In the genomic region with DNA sequence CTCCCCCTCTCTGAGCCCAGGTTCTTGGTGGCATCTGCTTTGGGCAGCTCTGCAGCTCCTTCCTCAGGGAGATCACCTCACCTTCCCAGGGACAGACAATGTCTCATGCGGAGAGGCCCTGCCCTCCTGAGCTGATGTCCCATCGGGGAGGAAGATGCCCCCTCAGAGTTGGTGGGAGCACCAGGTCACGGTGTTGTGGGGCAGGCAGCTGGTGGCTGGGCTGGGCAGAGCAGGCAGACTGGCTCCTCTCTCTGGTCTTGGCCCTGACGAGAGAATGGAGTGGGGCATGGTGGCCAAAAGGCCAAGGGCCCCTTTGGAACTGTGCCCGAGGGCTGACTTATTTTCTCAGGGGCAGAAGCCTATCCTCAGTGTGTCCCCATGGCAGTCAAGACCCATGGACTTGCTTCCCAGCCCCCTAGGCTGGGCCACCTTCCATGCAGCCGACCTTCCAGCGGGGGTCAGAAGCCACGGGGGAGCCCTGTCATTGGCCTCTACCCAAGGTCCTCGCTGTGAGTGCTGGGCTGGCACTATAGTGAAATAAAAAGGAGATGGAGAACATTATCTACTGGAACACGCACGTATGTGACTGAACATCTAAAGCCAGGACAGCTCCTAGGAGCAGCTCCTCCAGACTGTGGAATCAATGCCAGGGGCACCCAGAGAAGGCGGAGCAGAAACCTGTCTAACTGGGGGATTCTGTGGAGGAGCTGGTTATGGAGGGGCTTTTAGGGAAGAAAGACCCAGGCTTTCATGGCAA, we compare ENCODE assay signal across 17 cellular contexts. TPM values are rescaled to one million over a fixed set of nuclear protein-coding genes. Genes with fewer than 3 reads are reported as not detected.
DNase-seq lines count a peak whose midpoint lies in the region; ATAC-seq and TF ChIP-seq lines count a peak whose summit lies in the region.
"Had no signal": no experiment of that assay in that cellular context is flagged by ENCODE, and none has a peak within 500 bp of the region (broad histone marks: within the 10 kb centered on the region; RNA-seq: fewer than 3 reads in every experiment).

No MANE protein-coding gene starts in this region.

- no peak overlapping the region for H2AK5ac ChIP-seq in IMR-90 (ENCODE audit: low read depth, low read length)

- no peak overlapping the region for H4K8ac ChIP-seq in IMR-90 (ENCODE audit: low read depth in 2 of 2, low read length in 2 of 2)

- no peak overlapping the region for H3K4ac ChIP-seq in IMR-90 (ENCODE audit: low read depth, low read length)

- TF ChIP-seq RAD21 in IMR-90 (IDR thresholded peaks at IDR 0.05; ENCODE audit: low read length) = no peak

- TF ChIP-seq CTCF in IMR-90 (conservative IDR thresholded peaks at IDR 0.05; ENCODE audit: low read depth, low read length) = no peak

- CTCF ChIA-PET in IMR-90 (lab: Yijun Ruan, JAX) = no interaction called here

- dilution Hi-C loops in IMR-90 (cut with HindIII; ENCODE audit: low sequenced_read_pairs, unreplicated experiment) = no loop called here

- peak; percentile 60 for DNase-seq in activated effector memory CD4-positive, alpha-beta T cell treated with anti-CD3 and anti-CD28 coated beads, Interleukin-2, amount 50 U/mL, for 16 hours
- DNase-seq in activated effector memory CD4-positive, alpha-beta T cell treated with Interleukin-2 at 50 U/mL for 16 hours = no peak
- DNase-seq in IMR-90 = no peak
- no peak for DNase-seq in effector memory CD8-positive, alpha-beta T cell
- DNase-seq in posterior vena cava (ENCODE audit: low spot score) = peak; percentile 78
- DNase-seq in NCI-H69 (lab: John Stamatoyannopoulos, UW) = no peak
- no peak for DNase-seq in GM03348 (ENCODE audit: low spot score)
- no peak for DNase-seq in NCI-H345 (lab: John Stamatoyannopoulos, UW)
- DNase-seq: colonic mucosa; COR-L47; gastrocnemius medialis; GM23248; NCI-H1436 treated with DMSO at 0.1 percent for 48 hours; retina; stimulated activated CD4-positive, alpha-beta T cell treated with anti-CD3 and anti-CD28 coated beads, Interleukin-15, amount 100 ng/mL, for 24 hours; SW 1271 had no signal

- H3K27me3 Mint-ChIP-seq in effector memory CD8-positive, alpha-beta T cell = no peaks in the 10 kb centered on the region

- no peak overlapping the region for H3K23ac ChIP-seq in IMR-90 (ENCODE audit: low read depth, low read length)

- no peak overlapping the region for H3K14ac ChIP-seq in IMR-90 (replicated peaks; ENCODE audit: low read depth, low read length)

- no peak overlapping the region for H3K27ac ChIP-seq in IMR-90 (ENCODE audit: insufficient read depth, low read length)
- H3K27ac ChIP-seq: colonic mucosa, gastrocnemius medialis, GM23248 had no signal

- no peak overlapping the region for H2BK120ac ChIP-seq in IMR-90 (ENCODE audit: low read depth, low read length)

- ATAC-seq in IMR-90 (ENCODE audit: low read depth) = no peak
- ATAC-seq in effector memory CD8-positive, alpha-beta T cell (replicated peaks) = no peak
- ATAC-seq: gastrocnemius medialis had no signal

- intact Hi-C loops in IMR-90 (cut with micrococcal nuclease) = no loop called here
- intact Hi-C loops in posterior vena cava (cut with DNase I) = no loop called here

- H3K36me3 Mint-ChIP-seq in effector memory CD8-positive, alpha-beta T cell (ENCODE audit: insufficient read depth) = peaks cover 8% of the 10 kb centered on the region

- no peaks in the 10 kb centered on the region for H3K79me1 ChIP-seq in IMR-90 (ENCODE audit: low read depth in 1 of 2, low read length in 2 of 2)

- peak overlapping the region; percentile 78 for H2AK9ac ChIP-seq in IMR-90 (replicated peaks; ENCODE audit: low read depth, low read length, poor library complexity)

- H3K4me3 ChIP-seq in IMR-90 (ENCODE audit: insufficient read depth, low read depth, low read length) = no peak overlapping the region
- H3K4me3 ChIP-seq: colonic mucosa, gastrocnemius medialis, GM23248 had no signal

- H3K36me3 ChIP-seq in IMR-90 (ENCODE audit: control insufficient read depth, insufficient read depth, low read length) = no peaks in the 10 kb centered on the region
- H3K36me3 ChIP-seq: colonic mucosa, gastrocnemius medialis had no signal

- no peak overlapping the region for H4K5ac ChIP-seq in IMR-90 (ENCODE audit: low read depth, low read length)

- WGBS in IMR-90 (ENCODE audit: extremely low coverage in 2 of 2, insufficient read length in 1 of 2), 2 experiments = 57% methylated on average over 3 of the region's 12 CpGs; no CpG with 5 or more reads in 1 of the 2 experiments

- H3K27me3 ChIP-seq in IMR-90 (ENCODE audit: control insufficient read depth, insufficient read depth, low read length) = peaks cover 28% of the 10 kb centered on the region
- H3K27me3 ChIP-seq: colonic mucosa, gastrocnemius medialis had no signal

- no peak overlapping the region for H3K18ac ChIP-seq in IMR-90 (ENCODE audit: low read depth, low read length)

- H3K9ac ChIP-seq in IMR-90 (ENCODE audit: low read depth, low read length) = no peak overlapping the region
- H3K9ac ChIP-seq: GM23248 had no signal

- BruUV-seq in IMR-90 (replicated peaks; lab: Mats Ljungman, UMichigan) = no TSS peak

- no peak overlapping the region for H2BK5ac ChIP-seq in IMR-90 (ENCODE audit: low read depth, low read length, poor library complexity, severe bottlenecking)

- H3K9me3 Mint-ChIP-seq in effector memory CD8-positive, alpha-beta T cell = no peaks in the 10 kb centered on the region
- H3K9me3 Mint-ChIP-seq: neural crest cell had no signal

- H2BK15ac ChIP-seq in IMR-90 (ENCODE audit: low read depth, low read length) = no peak overlapping the region

- TF ChIP-seq POLR2A in IMR-90 (IDR thresholded peaks at IDR 0.05; ENCODE audit: low read depth, low read length) = no peak

- H3K27ac Mint-ChIP-seq in effector memory CD8-positive, alpha-beta T cell = peak overlapping the region; percentile 73 to 82

- no peak overlapping the region for H2BK20ac ChIP-seq in IMR-90 (ENCODE audit: low read depth, low read length)

- in situ Hi-C loops in IMR-90 (cut with MboI; ENCODE audit: low sequenced_read_pairs) = no loop called here

- H3K56ac ChIP-seq in IMR-90 (ENCODE audit: extremely low read depth, insufficient read depth, low read length) = no peak overlapping the region

- H2AFZ ChIP-seq in IMR-90 (replicated peaks; ENCODE audit: low read length, poor library complexity) = peak overlapping the region; percentile 32
- H2AFZ ChIP-seq: GM23248 had no signal

- H3K9me3 ChIP-seq in IMR-90 (ENCODE audit: control insufficient read depth, insufficient read depth, low read length) = no peaks in the 10 kb centered on the region
- H3K9me3 ChIP-seq: colonic mucosa, gastrocnemius medialis had no signal

- H4K20me1 ChIP-seq in IMR-90 (ENCODE audit: insufficient read depth, low read length) = peaks cover 27% of the 10 kb centered on the region

- no peak overlapping the region for H4K91ac ChIP-seq in IMR-90 (ENCODE audit: insufficient read depth, low read depth, low read length)

- no peaks in the 10 kb centered on the region for H3K9me1 ChIP-seq in IMR-90 (ENCODE audit: insufficient read depth, low read length)

- POLR2A ChIA-PET in IMR-90 (lab: Charles Lee; ENCODE audit: unreplicated experiment) = no interaction called here

- peak overlapping the region; percentile 54 to 66 for H3K4me3 Mint-ChIP-seq in effector memory CD8-positive, alpha-beta T cell
- H3K4me3 Mint-ChIP-seq: neural crest cell had no signal

- H3K4me2 ChIP-seq in IMR-90 (ENCODE audit: low read depth, low read length) = no peak overlapping the region

- peaks cover 27 to 45% of the 10 kb centered on the region in 2 donors for H3K4me1 Mint-ChIP-seq in effector memory CD8-positive, alpha-beta T cell (ENCODE audit: low read depth in 2 of 2)

- H3K4me1 ChIP-seq in IMR-90 (ENCODE audit: control insufficient read depth, insufficient read depth, low read length) = peaks cover 2% of the 10 kb centered on the region; the same call in 1 of the 2 replicates

TF ChIP-seq in IMR-90, 13 proteins besides CTCF, POLR2A, EP300 and RAD21:
- TF ChIP-seq CHD1 (IDR thresholded peaks at IDR 0.05; ENCODE audit: low read depth, low read length) (no peak), CEBPB (IDR thresholded peaks at IDR 0.05; ENCODE audit: low read depth, low read length) (no peak), MAZ (IDR thresholded peaks at IDR 0.05; ENCODE audit: borderline replicate concordance, low read depth, low read length) (no peak), BHLHE40 (IDR thresholded peaks at IDR 0.05; ENCODE audit: low read depth, low read length) (no peak), MAFK (IDR thresholded peaks at IDR 0.05; ENCODE audit: low read depth, low read length) (no peak), FOS (IDR thresholded peaks at IDR 0.05; ENCODE audit: low read depth, low read length) (no peak), ELK1 (IDR thresholded peaks at IDR 0.05; ENCODE audit: borderline replicate concordance, low read depth, low read length) (no peak), SMC3 (IDR thresholded peaks at IDR 0.05; ENCODE audit: low read depth, low read length) (no peak), RCOR1 (IDR thresholded peaks at IDR 0.05; ENCODE audit: insufficient replicate concordance, low read length) (no peak)

RNA-seq across cellular contexts. Expression of gene PPP2R5C, which starts 21.9 kb away (rescaled TPM):
- total RNA-seq in IMR-90 (2012; rRNA removed) (78.7 and 107 TPM in 2 replicates), posterior vena cava (100 to 1,000 TPM; 132 to 135 TPM)
- polyA plus RNA-seq in IMR-90 (2012; rRNA removed) = 56.7 and 65.9 TPM in 2 replicates
- 15.8 and 38.8 TPM in 2 replicates for polyA plus RNA-seq in IMR-90 (2012; cell fraction: cytosol; rRNA removed)
- polyA plus RNA-seq in IMR-90 (2012; cell fraction: nucleus; rRNA removed; ENCODE audit: low replicate concordance) = 29.0 and 68.7 TPM in 2 replicates

Comparison
In these comparisons a context has a peak if more than half of its experiments do, and no peak if none do; other contexts are left out.
1. DNase-seq: peak in activated effector memory CD4-positive, alpha-beta T cell treated with anti-CD3 and anti-CD28 coated beads, Interleukin-2, amount 50 U/mL, for 16 hours (single experiment) and posterior vena cava (single experiment); none in activated effector memory CD4-positive, alpha-beta T cell treated with Interleukin-2 at 50 U/mL for 16 hours (single experiment), IMR-90 (single experiment), effector memory CD8-positive, alpha-beta T cell (0 of 3), NCI-H69 (single experiment), GM03348 (single experiment) and NCI-H345 (single experiment).